Comparison of ENCODE assay signal across 17 cellular contexts in the genomic region with DNA sequence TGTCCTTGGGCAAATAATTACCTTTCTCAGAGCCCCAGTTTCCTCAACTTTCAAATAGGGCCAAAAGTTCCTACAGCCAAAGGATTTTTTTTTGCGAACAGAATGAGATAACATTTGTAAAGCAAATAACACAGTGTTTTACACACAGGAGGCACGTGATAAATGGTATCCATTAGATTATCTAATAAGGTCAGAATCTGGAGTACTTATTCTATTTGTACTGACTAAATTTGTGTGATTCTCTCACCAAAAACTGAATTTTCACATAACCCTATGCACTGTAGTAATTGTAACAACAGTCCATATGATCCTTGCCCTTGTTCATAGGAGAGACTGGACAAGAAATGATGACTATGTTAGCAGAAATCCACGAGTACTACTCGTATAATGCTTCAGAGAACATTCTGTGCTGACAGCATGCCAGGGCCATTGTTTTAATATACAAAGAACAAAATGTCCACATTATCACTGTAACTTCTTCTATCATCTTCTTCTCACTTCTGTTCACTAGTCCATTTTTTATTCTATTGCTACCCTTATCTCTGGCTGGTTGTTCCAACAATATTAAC. TPM values are rescaled to one million over a fixed set of nuclear protein-coding genes. Genes with fewer than 3 reads are reported as not detected.
DNase-seq lines count a peak whose midpoint lies in the region; ATAC-seq, FAIRE-seq and TF ChIP-seq lines count a peak whose summit lies in the region.
"Had no signal": no experiment of that assay in that cellular context is flagged by ENCODE, and none has a peak within 500 bp of the region (broad histone marks: within the 10 kb centered on the region; RNA-seq: fewer than 3 reads in every experiment).

No MANE protein-coding gene starts in this region.

- H3K79me2 ChIP-seq in smooth muscle cell (ENCODE audit: low read depth): no peaks in the 10 kb centered on the region

- no peak for FAIRE-seq in bronchial epithelial cell (lab: Jason Lieb, UNC)

- H2AFZ ChIP-seq in smooth muscle cell (ENCODE audit: low read depth): no peak overlapping the region
- H2AFZ ChIP-seq: PC-9 had no signal

- H3K4me3 ChIP-seq in bronchial epithelial cell (ENCODE audit: low read depth, low read length): no peak overlapping the region
- H3K4me3 ChIP-seq in skeletal muscle cell (ENCODE audit: low read depth, low read length): no peak overlapping the region
- no peak overlapping the region for H3K4me3 ChIP-seq in smooth muscle cell
- H3K4me3 ChIP-seq: BLaER1 treated with 17β-estradiol and CSF1 and Interleukin-3, amounts not matched to agents 10 nM and 100 nM; ovary; PC-9; thyroid gland had no signal

- H3K27me3 ChIP-seq in bronchial epithelial cell (ENCODE audit: control insufficient read depth, insufficient read depth, low read length): no peaks in the 10 kb centered on the region
- no peaks in the 10 kb centered on the region for H3K27me3 ChIP-seq in smooth muscle cell (ENCODE audit: low read depth)
- H3K27me3 ChIP-seq: BLaER1 treated with 17β-estradiol and CSF1 and Interleukin-3, amounts not matched to agents 10 nM and 100 nM; ovary; thyroid gland had no signal

- no peaks in the 10 kb centered on the region for H3K9me3 ChIP-seq in smooth muscle cell (replicated peaks; ENCODE audit: low read depth)
- H3K9me3 ChIP-seq: ovary, thyroid gland had no signal

- H3K4me2 ChIP-seq in smooth muscle cell: no peak overlapping the region
- H3K4me2 ChIP-seq: BLaER1 treated with 17β-estradiol and CSF1 and Interleukin-3, amounts not matched to agents 10 nM and 100 nM; PC-9 had no signal

- H3K27me3 Mint-ChIP-seq in HFFc6 (ENCODE audit: insufficient read depth): no peaks in the 10 kb centered on the region; the same call in 1 of the 2 replicates
- peaks cover 11 to 13% of the 10 kb centered on the region in 2 donors for H3K27me3 Mint-ChIP-seq in effector memory CD8-positive, alpha-beta T cell

- H3K27ac ChIP-seq in smooth muscle cell (ENCODE audit: low read depth): no peak overlapping the region
- H3K27ac ChIP-seq: BLaER1 treated with 17β-estradiol and CSF1 and Interleukin-3, amounts not matched to agents 10 nM and 100 nM; ovary; PC-9; thyroid gland had no signal

- no peaks in the 10 kb centered on the region for H3K9me3 Mint-ChIP-seq in HFFc6
- no peaks in the 10 kb centered on the region for H3K9me3 Mint-ChIP-seq in effector memory CD8-positive, alpha-beta T cell
- H3K9me3 Mint-ChIP-seq: activated naive CD8-positive, alpha-beta T cell treated with anti-CD3 and anti-CD28 coated beads for 36 hours had no signal

- TF ChIP-seq CTCF in HFFc6 (IDR thresholded peaks at IDR 0.05) (no peak), bronchial epithelial cell (IDR thresholded peaks at IDR 0.05; ENCODE audit: insufficient read depth, low read length, severe bottlenecking) (no peak), smooth muscle cell (IDR thresholded peaks at IDR 0.05; ENCODE audit: borderline replicate concordance, insufficient read depth, poor library complexity, severe bottlenecking) (no peak)

- WGBS in smooth muscle cell (ENCODE audit: low lambda C conversion rate): 82% methylated on average over 4 of the region's 4 CpGs

- no peaks in the 10 kb centered on the region for H4K20me1 ChIP-seq in smooth muscle cell (ENCODE audit: low read depth)
- H4K20me1 ChIP-seq: BLaER1 treated with 17β-estradiol and CSF1 and Interleukin-3, amounts not matched to agents 10 nM and 100 nM had no signal

- peaks cover 59% of the 10 kb centered on the region for H3K4me1 Mint-ChIP-seq in HFFc6 (ENCODE audit: low read depth)
- H3K4me1 Mint-ChIP-seq in effector memory CD8-positive, alpha-beta T cell (ENCODE audit: low read depth in 2 of 2): no peaks in the 10 kb centered on the region
- H3K4me1 Mint-ChIP-seq: activated naive CD8-positive, alpha-beta T cell treated with anti-CD3 and anti-CD28 coated beads for 36 hours had no signal

- no peak overlapping the region for H3K9ac ChIP-seq in smooth muscle cell (ENCODE audit: low read depth)
- H3K9ac ChIP-seq: BLaER1 treated with 17β-estradiol and CSF1 and Interleukin-3, amounts not matched to agents 10 nM and 100 nM had no signal

- H3K4me3 Mint-ChIP-seq in HFFc6: peak overlapping the region; percentile 18
- H3K4me3 Mint-ChIP-seq in effector memory CD8-positive, alpha-beta T cell: no peak overlapping the region
- H3K4me3 Mint-ChIP-seq: activated naive CD8-positive, alpha-beta T cell treated with anti-CD3 and anti-CD28 coated beads for 36 hours had no signal

- H3K36me3 ChIP-seq in bronchial epithelial cell (ENCODE audit: control insufficient read depth, insufficient read depth, low read length): no peaks in the 10 kb centered on the region
- H3K36me3 ChIP-seq in smooth muscle cell (ENCODE audit: low read depth): no peaks in the 10 kb centered on the region
- H3K36me3 ChIP-seq: BLaER1 treated with 17β-estradiol and CSF1 and Interleukin-3, amounts not matched to agents 10 nM and 100 nM; ovary; thyroid gland had no signal

- peaks cover 12% of the 10 kb centered on the region; the same call in 1 of the 2 replicates for H3K36me3 Mint-ChIP-seq in HFFc6 (ENCODE audit: low read depth)
- H3K36me3 Mint-ChIP-seq in effector memory CD8-positive, alpha-beta T cell (ENCODE audit: insufficient read depth): no peaks in the 10 kb centered on the region
- H3K36me3 Mint-ChIP-seq: activated naive CD8-positive, alpha-beta T cell treated with anti-CD3 and anti-CD28 coated beads for 36 hours had no signal

- peak overlapping the region; percentile 88 for H3K27ac Mint-ChIP-seq in HFFc6
- no peak overlapping the region for H3K27ac Mint-ChIP-seq in effector memory CD8-positive, alpha-beta T cell
- H3K27ac Mint-ChIP-seq: activated naive CD8-positive, alpha-beta T cell treated with anti-CD3 and anti-CD28 coated beads for 36 hours had no signal

- no peaks in the 10 kb centered on the region for H3F3A ChIP-seq in smooth muscle cell (ENCODE audit: low read depth)

- DNase-seq in HFFc6 (no peak), bronchial epithelial cell (ENCODE audit: low read depth) (peak; percentile 20), iris pigment epithelial cell (ENCODE audit: low read depth) (peak; percentile 79), skeletal muscle cell (ENCODE audit: low read depth) (peak; percentile 85), smooth muscle cell (lab: John Stamatoyannopoulos, UW; ENCODE audit: unreplicated experiment) (no peak)
- DNase-seq in effector memory CD8-positive, alpha-beta T cell: no peak
- DNase-seq: activated naive CD8-positive, alpha-beta T cell treated with anti-CD3 and anti-CD28 coated beads for 36 hours; DMS79; midbrain; NCI-H187 treated with DMSO at 0.1 percent for 48 hours; NCI-H510A treated with DMSO at 0.1 percent for 48 hours; PC-9; thyroid gland had no signal

- H3K4me1 ChIP-seq in smooth muscle cell (ENCODE audit: low read depth): no peaks in the 10 kb centered on the region
- H3K4me1 ChIP-seq: BLaER1 treated with 17β-estradiol and CSF1 and Interleukin-3, amounts not matched to agents 10 nM and 100 nM; thyroid gland had no signal

- ATAC-seq in GM19023 (IDR thresholded peaks at IDR 0.05; ENCODE audit: unreplicated experiment) (no peak), GM19328 (IDR thresholded peaks at IDR 0.05; ENCODE audit: unreplicated experiment) (no peak)
- no peak for ATAC-seq in effector memory CD8-positive, alpha-beta T cell (replicated peaks)

RNA-seq across cellular contexts. Expression of a gene that starts 13.9 kb away (rescaled TPM):
- total RNA-seq in HFFc6 (2021; fragmentation: NEBNext Ultra II Directional; extraction: Animal tissue kit (Norgen Biotek cat#: 25700)): 10 to 100 TPM; 12.1 to 15.9 (median 14.9) TPM
- total RNA-seq in bronchial epithelial cell: 11.8 and 14.5 TPM in 2 replicates
- 31.7 and 35.7 TPM in 2 replicates for total RNA-seq in smooth muscle cell
- 5.9 and 7.8 TPM in 2 replicates for polyA plus RNA-seq in smooth muscle cell

RNA-seq across cellular contexts. Expression of a gene that starts 43.8 kb away (rescaled TPM):
- 10 to 100 TPM in 4 of 6 experiments, 1 to 10 TPM in 2; 8.3 to 15.9 (median 13.1) TPM for total RNA-seq in HFFc6 (2021; fragmentation: NEBNext Ultra II Directional; extraction: Animal tissue kit (Norgen Biotek cat#: 25700))
- 0.26 and 0.38 TPM in 2 replicates for total RNA-seq in bronchial epithelial cell
- total RNA-seq in smooth muscle cell: 13.3 and 17.7 TPM in 2 replicates
- 8.3 and 11.5 TPM in 2 replicates for polyA plus RNA-seq in smooth muscle cell

Comparison
In these comparisons a context has a peak if more than half of its experiments do, and no peak if none do; other contexts are left out.
1. DNase-seq: peak in bronchial epithelial cell (single experiment), iris pigment epithelial cell (single experiment) and skeletal muscle cell (single experiment); none in HFFc6 (single experiment), effector memory CD8-positive, alpha-beta T cell (0 of 3) and smooth muscle cell (single experiment).